ENCODE assay signal across 20 cellular contexts in the genomic region with DNA sequence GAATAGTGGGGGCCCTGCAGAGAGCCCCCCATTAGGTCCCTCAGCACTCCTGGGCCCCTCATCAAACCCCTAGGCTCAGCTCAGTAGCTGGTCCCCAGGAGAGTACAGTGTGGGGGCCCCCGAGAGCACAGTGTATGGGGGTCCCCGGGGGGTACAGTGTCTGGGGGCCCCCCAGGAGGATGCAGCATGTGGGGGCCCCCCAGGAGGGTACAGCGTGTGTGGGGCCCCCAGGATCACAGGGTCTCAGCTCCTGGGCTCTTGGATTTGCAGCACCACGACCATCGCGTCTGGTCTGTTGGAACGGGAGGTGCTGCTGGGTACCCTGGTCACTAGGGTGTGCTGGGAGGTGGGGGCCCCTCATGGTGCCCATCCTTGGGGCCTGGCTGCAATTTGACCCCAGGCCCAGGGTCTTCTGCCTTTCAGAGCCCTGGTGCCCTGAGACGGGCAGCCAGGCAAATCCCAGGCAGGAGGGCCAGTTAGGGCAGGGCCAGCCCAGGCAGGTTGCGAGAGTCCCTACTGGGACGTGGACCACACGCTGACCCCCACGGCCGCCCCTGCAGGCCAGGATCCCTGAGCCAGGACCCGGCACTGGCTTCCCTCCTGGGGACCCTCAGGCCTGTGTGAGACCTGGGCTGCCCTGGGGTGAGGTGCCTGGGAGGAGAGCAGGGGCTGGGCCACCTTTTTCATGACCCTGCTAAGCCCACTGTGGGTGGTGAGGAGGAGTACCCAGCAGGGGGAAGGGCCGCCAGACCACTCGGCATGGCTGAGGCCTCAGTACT. TPM values are rescaled to one million over a fixed set of nuclear protein-coding genes. Genes with fewer than 3 reads are reported as not detected.
A peak's percentile ranks its signal among the peaks of the same experiment; 100 is the strongest.
DNase-seq lines count a peak whose midpoint lies in the region; ATAC-seq, FAIRE-seq and TF ChIP-seq lines count a peak whose summit lies in the region.
"Had no signal": no experiment of that assay in that cellular context is flagged by ENCODE, and none has a peak within 500 bp of the region (broad histone marks: within the 10 kb centered on the region; RNA-seq: fewer than 3 reads in every experiment).

No MANE protein-coding gene starts in this region.

- H4K20me1 ChIP-seq in H1 (replicated peaks in 1 of 2; ENCODE audit: control insufficient read depth in 1 of 2, insufficient read depth in 2 of 2, low read length in 2 of 2) = peaks cover 13 to 22% of the 10 kb centered on the region in 2 experiments

- no peak overlapping the region for H3K18ac ChIP-seq in H1 (ENCODE audit: extremely low read depth, low read length)
- no peak overlapping the region for H3K18ac ChIP-seq in trophoblast cell (ENCODE audit: low read length)

- H3K79me2 ChIP-seq in H1 (ENCODE audit: control insufficient read depth in 1 of 2, insufficient read depth in 2 of 2, low read length in 2 of 2) (no peaks in the 10 kb centered on the region), trophoblast cell (ENCODE audit: control insufficient read depth, insufficient read depth, low read length, poor library complexity) (no peaks in the 10 kb centered on the region)

- no peak overlapping the region for H3K4me2 ChIP-seq in H1 (ENCODE audit: insufficient read depth in 1 of 2, low read depth in 2 of 2, low read length in 2 of 2)
- no peak overlapping the region for H3K4me2 ChIP-seq in trophoblast cell (ENCODE audit: low read length)
- H3K4me2 ChIP-seq: GM23338, KMS-11 had no signal

- no peak overlapping the region for H4K12ac ChIP-seq in trophoblast cell (ENCODE audit: low read depth, low read length)

- no peaks in the 10 kb centered on the region for H3K27me3 Mint-ChIP-seq in stimulated activated naive CD8-positive, alpha-beta T cell treated with anti-CD3 and anti-CD28 coated beads, Interleukin-15, amount 100 ng/mL, for 72 hours
- H3K27me3 Mint-ChIP-seq: CD4-positive, alpha-beta memory T cell had no signal

- H3K4me3 Mint-ChIP-seq in stimulated activated naive CD8-positive, alpha-beta T cell treated with anti-CD3 and anti-CD28 coated beads, Interleukin-15, amount 100 ng/mL, for 72 hours = no peak overlapping the region
- H3K4me3 Mint-ChIP-seq: CD4-positive, alpha-beta memory T cell; GM23338 had no signal

- H2BK5ac ChIP-seq in H1 (ENCODE audit: low read depth, low read length) = no peak overlapping the region
- H2BK5ac ChIP-seq in trophoblast cell (ENCODE audit: low read depth, low read length, poor library complexity) = no peak overlapping the region

- H3K4me1 ChIP-seq in H1 (replicated peaks in 1 of 4; ENCODE audit: control insufficient read depth in 3 of 4, insufficient read depth in 4 of 4, low read length in 3 of 4) (no peaks in the 10 kb centered on the region; a peak in 1 of 7 replicates), trophoblast cell (ENCODE audit: control insufficient read depth in 1 of 2, insufficient read depth in 2 of 2, low read length in 2 of 2) (no peaks in the 10 kb centered on the region)

- 90% methylated on average over 12 of the region's 16 CpGs; no CpG with 5 or more reads in 1 of the 2 experiments for WGBS in H1 (ENCODE audit: extremely low coverage in 1 of 2, insufficient coverage in 1 of 2, insufficient read length in 1 of 2, insufficient replicate concordance in 2 of 2, low coverage in 1 of 2, low lambda C conversion rate in 2 of 2, missing lambda C conversion rate in 1 of 2), 2 experiments
- WGBS in trophoblast cell (ENCODE audit: extremely low coverage, insufficient coverage, insufficient read length) = no CpG with 5 or more reads among the region's 16 CpGs

- no peak overlapping the region for H2AFZ ChIP-seq in H1 (ENCODE audit: low read length)
- H2AFZ ChIP-seq in trophoblast cell (ENCODE audit: insufficient read depth, low read length, poor library complexity) = no peak overlapping the region
- H2AFZ ChIP-seq: GM23338 had no signal

- H3K14ac ChIP-seq in H1 (ENCODE audit: insufficient read length) = no peak overlapping the region
- H3K14ac ChIP-seq in trophoblast cell (ENCODE audit: low read length) = no peak overlapping the region

- H4K5ac ChIP-seq in H1 (ENCODE audit: insufficient read length, low read depth, low read length) = no peak overlapping the region

- H2BK20ac ChIP-seq in H1 (ENCODE audit: low read length) = no peak overlapping the region

- no peaks in the 10 kb centered on the region for H3K9me3 ChIP-seq in H1 (ENCODE audit: insufficient read depth in 2 of 2, low read depth in 1 of 2, low read length in 1 of 2)
- no peaks in the 10 kb centered on the region for H3K9me3 ChIP-seq in trophoblast cell (ENCODE audit: insufficient read depth, low read depth, low read length)

- H2BK120ac ChIP-seq in H1 (replicated peaks; ENCODE audit: low read depth, low read length) = no peak overlapping the region
- no peak overlapping the region for H2BK120ac ChIP-seq in trophoblast cell (ENCODE audit: insufficient read depth, low read length, poor library complexity)

- no peak overlapping the region for H3K4me3 ChIP-seq in H1 (ENCODE audit: extremely low read depth in 1 of 4, insufficient read depth in 2 of 4, low read depth in 3 of 4, low read length in 4 of 4)
- no peak overlapping the region for H3K4me3 ChIP-seq in trophoblast cell (ENCODE audit: low read depth, low read length)
- H3K4me3 ChIP-seq: GM23338 had no signal

- H4K91ac ChIP-seq in H1 (replicated peaks; ENCODE audit: insufficient read length, low read length) = no peak overlapping the region
- no peak overlapping the region for H4K91ac ChIP-seq in trophoblast cell (ENCODE audit: low read depth, low read length)

- H3K23ac ChIP-seq in H1 (ENCODE audit: insufficient read length) = no peak overlapping the region
- no peak overlapping the region for H3K23ac ChIP-seq in trophoblast cell (ENCODE audit: low read length)

- no peak overlapping the region for H3K9ac ChIP-seq in H1 (replicated peaks in 1 of 4; ENCODE audit: extremely low read depth in 1 of 4, low read depth in 3 of 4, low read length in 3 of 4)
- H3K9ac ChIP-seq in trophoblast cell (ENCODE audit: low read length) = no peak overlapping the region
- H3K9ac ChIP-seq: KMS-11 had no signal

- TF ChIP-seq POLR2A in H1 (IDR thresholded peaks at IDR 0.05; ENCODE audit: control extremely low read depth in 1 of 2, low read depth in 2 of 2, low read length in 2 of 2) = no peak

- TF ChIP-seq EP300 in H1 (IDR thresholded peaks at IDR 0.05; ENCODE audit: borderline replicate concordance in 1 of 2, low read depth in 2 of 2, low read length in 2 of 2) = no peak

- TF ChIP-seq CTCF in RWPE1 (conservative IDR thresholded peaks at IDR 0.05; ENCODE audit: low read depth) (no peak), H1 (IDR thresholded peaks at IDR 0.05; ENCODE audit: control extremely low read depth in 1 of 3, insufficient read depth in 1 of 3, low read depth in 1 of 3, low read length in 3 of 3) (no peak)

- H3K79me1 ChIP-seq in H1 (ENCODE audit: low read depth, low read length) = no peaks in the 10 kb centered on the region; the same call in 1 of the 2 replicates
- no peaks in the 10 kb centered on the region for H3K79me1 ChIP-seq in trophoblast cell (ENCODE audit: low read length)

- peak overlapping the region; percentile 98 for H3K27ac ChIP-seq in RWPE1
- H3K27ac ChIP-seq in H1 (ENCODE audit: low read depth, low read length) = no peak overlapping the region
- no peak overlapping the region for H3K27ac ChIP-seq in trophoblast cell (ENCODE audit: low read depth, low read length)
- H3K27ac ChIP-seq: KMS-11 had no signal

- H4K8ac ChIP-seq in H1 (ENCODE audit: extremely low read depth, insufficient read depth, low read length) (peak overlapping the region; percentile 35), trophoblast cell (ENCODE audit: low read depth, low read length) (no peak overlapping the region)

- H3K9me3 Mint-ChIP-seq in stimulated activated naive CD8-positive, alpha-beta T cell treated with anti-CD3 and anti-CD28 coated beads, Interleukin-15, amount 100 ng/mL, for 72 hours = no peaks in the 10 kb centered on the region
- H3K9me3 Mint-ChIP-seq: CD4-positive, alpha-beta memory T cell; GM23338 had no signal

- FAIRE-seq in H1 (lab: Jason Lieb, UNC) = no peak
- FAIRE-seq: G401.6, GM12892, GM18507 had no signal

- H3K27me3 ChIP-seq in H1 (replicated peaks in 1 of 4; ENCODE audit: control insufficient read depth in 3 of 4, extremely low read depth in 1 of 4, insufficient read depth in 3 of 4, low read length in 3 of 4) = no peaks in the 10 kb centered on the region
- no peaks in the 10 kb centered on the region for H3K27me3 ChIP-seq in trophoblast cell (ENCODE audit: insufficient read depth, low read length)

- POLR2A ChIA-PET in RWPE1 (lab: Yijun Ruan, JAX; ENCODE audit: low non-redundant PET) = no interaction called here
- POLR2A ChIA-PET in H1 (lab: Charles Lee; ENCODE audit: partially characterized antibody) = interaction anchor here (0.6 to 2.1 kb wide), 6 partner anchors 10 to 198 kb away, joined by 3 to 9 read pairs (median 3); a partner anchor contains a TSS

- no peak overlapping the region for H3K56ac ChIP-seq in H1 (replicated peaks; ENCODE audit: insufficient read length, low read depth, low read length)

- H3K23me2 ChIP-seq in H1 (ENCODE audit: low read depth, low read length) = no peaks in the 10 kb centered on the region

- no peaks in the 10 kb centered on the region for H3K4me1 Mint-ChIP-seq in stimulated activated naive CD8-positive, alpha-beta T cell treated with anti-CD3 and anti-CD28 coated beads, Interleukin-15, amount 100 ng/mL, for 72 hours
- H3K4me1 Mint-ChIP-seq: CD14-positive monocyte; CD4-positive, alpha-beta memory T cell; GM23338 had no signal

- no peak overlapping the region for H2BK15ac ChIP-seq in H1 (ENCODE audit: low read length)

- H3K36me3 ChIP-seq in H1 (ENCODE audit: control insufficient read depth in 2 of 4, insufficient read depth in 4 of 4, low read length in 3 of 4) (peaks cover 0 to 67% (median 2%) of the 10 kb centered on the region in 4 experiments; a peak in 4 of 8 replicates), trophoblast cell (ENCODE audit: control insufficient read depth in 1 of 2, insufficient read depth in 2 of 2, low read length in 2 of 2) (peaks cover 73 to 82% of the 10 kb centered on the region in 2 experiments)

- CTCF ChIA-PET in RWPE1 (lab: Yijun Ruan, JAX) = interaction anchor here (0.8 to 2.4 kb wide), 4 partner anchors 15 to 111 kb away, joined by 5 to 10 read pairs (median 6); no protein-coding TSS in a partner anchor
- CTCF ChIA-PET in H1 (lab: Charles Lee; ENCODE audit: partially characterized antibody) = interaction anchor here (0.7 to 9.0 kb wide), 16 partner anchors 8 to 153 kb away, joined by 3 to 56 read pairs (median 8); a partner anchor contains a TSS

- no peak overlapping the region for H2AK5ac ChIP-seq in H1 (ENCODE audit: low read depth, low read length)
- no peak overlapping the region for H2AK5ac ChIP-seq in trophoblast cell (ENCODE audit: low read length)

- H3K4ac ChIP-seq in H1 (replicated peaks; ENCODE audit: insufficient read length, low read depth, low read length) = no peak overlapping the region
- no peak overlapping the region for H3K4ac ChIP-seq in trophoblast cell (ENCODE audit: low read depth, low read length)

- DNase-seq in stimulated activated naive CD8-positive, alpha-beta T cell treated with anti-CD3 and anti-CD28 coated beads, Interleukin-15, amount 100 ng/mL, for 72 hours = no peak
- no peak for DNase-seq in stimulated activated naive CD8-positive, alpha-beta T cell treated with anti-CD3 and anti-CD28 coated beads, Interleukin-15, Interleukin-2, amounts not matched to agents 100 U/mL and 50 U/mL, for 24 hours
- no peak for DNase-seq in RWPE1 (ENCODE audit: low spot score)
- DNase-seq in H1 (ENCODE audit: low read depth in 1 of 2, low spot score in 2 of 2) = no peak
- no peak for DNase-seq in A172 (ENCODE audit: low spot score)
- DNase-seq in trophoblast cell = no peak
- DNase-seq in cortex of kidney (lab: John Stamatoyannopoulos, UW) = no peak
- DNase-seq: 8988T; ACHN; AML-193; CD4-positive, alpha-beta memory T cell; DND-41; EL; H7 had no signal

- no peak for TF ChIP-seq RAD21 in H1 (IDR thresholded peaks at IDR 0.05 in 1 of 2, conservative IDR thresholded peaks at IDR 0.05 in 1 of 2; ENCODE audit: low read depth in 2 of 2, low read length in 2 of 2)

- H2BK12ac ChIP-seq in H1 (ENCODE audit: low read depth, low read length) = no peak overlapping the region
- H2BK12ac ChIP-seq in trophoblast cell (ENCODE audit: low read length) = no peak overlapping the region

- no peak overlapping the region for H3K27ac Mint-ChIP-seq in stimulated activated naive CD8-positive, alpha-beta T cell treated with anti-CD3 and anti-CD28 coated beads, Interleukin-15, amount 100 ng/mL, for 72 hours
- H3K27ac Mint-ChIP-seq: CD4-positive, alpha-beta memory T cell; GM23338 had no signal

- ATAC-seq in stimulated activated naive CD8-positive, alpha-beta T cell treated with anti-CD3 and anti-CD28 coated beads, Interleukin-15, amount 100 ng/mL, for 72 hours = peak; percentile 11
- ATAC-seq in stimulated activated naive CD8-positive, alpha-beta T cell treated with anti-CD3 and anti-CD28 coated beads, Interleukin-15, Interleukin-2, amounts not matched to agents 100 U/mL and 50 U/mL, for 24 hours = no peak
- ATAC-seq: GM23338 had no signal

RNA-seq across cellular contexts. Expression of a gene that starts 13.6 kb away (rescaled TPM):
- total RNA-seq in H1 (2021; fragmentation: NEBNext Ultra II Directional; extraction: Animal tissue kit (Norgen Biotek cat#: 25700)) = 14.7 and 18.0 TPM in 2 replicates
- 4.9 and 11.6 TPM in 2 replicates for polyA plus RNA-seq in H1 (2011; rRNA removed)
- 7.4 TPM for polyA plus RNA-seq in H1 (2011; cell fraction: cytosol; rRNA removed)
- polyA plus RNA-seq in H1 (2011; cell fraction: nucleus; rRNA removed) = 39.9 TPM
- 4.2 to 12.2 TPM (median 10.1 TPM) in 4 replicates for polyA plus RNA-seq in H1 (2012, experiment 1 of 2)
- 3.2 TPM for polyA plus RNA-seq in H1 (2012, experiment 2 of 2)
- 11.0 TPM for polyA plus RNA-seq in H1 (2013, experiment 1 of 2)
- 9.9 TPM for polyA plus RNA-seq in H1 (2013, experiment 2 of 2)
- 2.0 and 2.2 TPM in 2 replicates for polyA minus RNA-seq in H1 (2011; rRNA and poly(A)+ RNA removed)
- 8.2 TPM for polyA minus RNA-seq in H1 (2011; cell fraction: cytosol; rRNA and poly(A)+ RNA removed)
- polyA minus RNA-seq in H1 (2011; cell fraction: nucleus; rRNA and poly(A)+ RNA removed) = 11.6 TPM
- total RNA-seq in A172 (2014; rRNA removed; shearing (Covaris generic)) = 0.93 and 0.95 TPM in 2 replicates
- 3.7 and 4.2 TPM in 2 replicates for polyA plus RNA-seq in trophoblast cell (2013)
- total RNA-seq: CD4-positive, alpha-beta memory T cell had no signal
- polyA plus RNA-seq: CD14-positive monocyte; CD4-positive, alpha-beta memory T cell had no signal

RNA-seq across cellular contexts. Expression of a gene that starts 17.3 kb away (rescaled TPM):
- 174 and 182 TPM in 2 replicates for total RNA-seq in H1 (2021; fragmentation: NEBNext Ultra II Directional; extraction: Animal tissue kit (Norgen Biotek cat#: 25700))
- polyA plus RNA-seq in H1 (2011; rRNA removed) = 249 and 338 TPM in 2 replicates
- polyA plus RNA-seq in H1 (2011; cell fraction: cytosol; rRNA removed) = 142 TPM
- 120 TPM for polyA plus RNA-seq in H1 (2011; cell fraction: nucleus; rRNA removed)
- 87.3 to 189 TPM (median 180 TPM) in 4 replicates for polyA plus RNA-seq in H1 (2012, experiment 1 of 2)
- polyA plus RNA-seq in H1 (2012, experiment 2 of 2) = 328 TPM
- polyA plus RNA-seq in H1 (2013, experiment 1 of 2) = 148 TPM
- polyA plus RNA-seq in H1 (2013, experiment 2 of 2) = 145 TPM
- polyA minus RNA-seq in H1 (2011; rRNA and poly(A)+ RNA removed) = 13.4 and 18.6 TPM in 2 replicates
- polyA minus RNA-seq in H1 (2011; cell fraction: cytosol; rRNA and poly(A)+ RNA removed) = 118 TPM
- polyA minus RNA-seq in H1 (2011; cell fraction: nucleus; rRNA and poly(A)+ RNA removed) = 40.2 TPM
- total RNA-seq in A172 (2014; rRNA removed; shearing (Covaris generic)) = 42.2 and 78.9 TPM in 2 replicates
- polyA plus RNA-seq in trophoblast cell (2013) = 106 and 107 TPM in 2 replicates

RNA-seq across cellular contexts. Expression of a gene that starts 18.7 kb away (rescaled TPM):
- total RNA-seq in H1 (2021; fragmentation: NEBNext Ultra II Directional; extraction: Animal tissue kit (Norgen Biotek cat#: 25700)) = 70.7 and 75.2 TPM in 2 replicates
- 45.3 and 71.0 TPM in 2 replicates for polyA plus RNA-seq in H1 (2011; rRNA removed)
- polyA plus RNA-seq in H1 (2011; cell fraction: cytosol; rRNA removed) = 71.1 TPM
- 143 TPM for polyA plus RNA-seq in H1 (2011; cell fraction: nucleus; rRNA removed)
- polyA plus RNA-seq in H1 (2012, experiment 1 of 2) = 58.3 to 76.3 TPM (median 64.8 TPM) in 4 replicates
- 55.4 TPM for polyA plus RNA-seq in H1 (2012, experiment 2 of 2)
- polyA plus RNA-seq in H1 (2013, experiment 1 of 2) = 44.0 TPM
- 41.8 TPM for polyA plus RNA-seq in H1 (2013, experiment 2 of 2)
- polyA minus RNA-seq in H1 (2011; rRNA and poly(A)+ RNA removed) = 22.4 and 26.9 TPM in 2 replicates
- 44.5 TPM for polyA minus RNA-seq in H1 (2011; cell fraction: cytosol; rRNA and poly(A)+ RNA removed)
- 46.0 TPM for polyA minus RNA-seq in H1 (2011; cell fraction: nucleus; rRNA and poly(A)+ RNA removed)
- 87.8 and 98.9 TPM in 2 replicates for total RNA-seq in A172 (2014; rRNA removed; shearing (Covaris generic))
- polyA plus RNA-seq in trophoblast cell (2013) = 32.9 and 33.1 TPM in 2 replicates

RNA-seq across cellular contexts. Expression of a gene that starts 24.1 kb away (rescaled TPM):
- total RNA-seq in H1 (2021; fragmentation: NEBNext Ultra II Directional; extraction: Animal tissue kit (Norgen Biotek cat#: 25700)) = 159 and 166 TPM in 2 replicates
- 39.8 and 86.0 TPM in 2 replicates for polyA plus RNA-seq in H1 (2011; rRNA removed)
- polyA plus RNA-seq in H1 (2011; cell fraction: cytosol; rRNA removed) = 38.5 TPM
- 85.2 TPM for polyA plus RNA-seq in H1 (2011; cell fraction: nucleus; rRNA removed)
- 58.2 to 110 TPM (median 92.2 TPM) in 4 replicates for polyA plus RNA-seq in H1 (2012, experiment 1 of 2)
- polyA plus RNA-seq in H1 (2012, experiment 2 of 2) = 90.5 TPM
- 95.6 TPM for polyA plus RNA-seq in H1 (2013, experiment 1 of 2)
- polyA plus RNA-seq in H1 (2013, experiment 2 of 2) = 90.3 TPM
- polyA minus RNA-seq in H1 (2011; rRNA and poly(A)+ RNA removed) = 10.3 and 14.3 TPM in 2 replicates
- polyA minus RNA-seq in H1 (2011; cell fraction: cytosol; rRNA and poly(A)+ RNA removed) = 86.0 TPM
- 55.2 TPM for polyA minus RNA-seq in H1 (2011; cell fraction: nucleus; rRNA and poly(A)+ RNA removed)
- 7.0 and 19.2 TPM in 2 replicates for total RNA-seq in A172 (2014; rRNA removed; shearing (Covaris generic))
- polyA plus RNA-seq in trophoblast cell (2013) = 159 and 165 TPM in 2 replicates

RNA-seq across cellular contexts. Expression of a gene that starts 44.9 kb away (rescaled TPM):
- total RNA-seq in H1 (2021; fragmentation: NEBNext Ultra II Directional; extraction: Animal tissue kit (Norgen Biotek cat#: 25700)) = 175 TPM in 2 replicates
- polyA plus RNA-seq in H1 (2011; rRNA removed) = 199 and 331 TPM in 2 replicates
- polyA plus RNA-seq in H1 (2011; cell fraction: cytosol; rRNA removed) = 472 TPM
- 581 TPM for polyA plus RNA-seq in H1 (2011; cell fraction: nucleus; rRNA removed)
- polyA plus RNA-seq in H1 (2012, experiment 1 of 2) = 213 to 357 TPM (median 316 TPM) in 4 replicates
- polyA plus RNA-seq in H1 (2012, experiment 2 of 2) = 95.1 TPM
- 151 TPM for polyA plus RNA-seq in H1 (2013, experiment 1 of 2)
- 135 TPM for polyA plus RNA-seq in H1 (2013, experiment 2 of 2)
- 44.5 and 56.0 TPM in 2 replicates for polyA minus RNA-seq in H1 (2011; rRNA and poly(A)+ RNA removed)
- polyA minus RNA-seq in H1 (2011; cell fraction: cytosol; rRNA and poly(A)+ RNA removed) = 77.4 TPM
- 99.9 TPM for polyA minus RNA-seq in H1 (2011; cell fraction: nucleus; rRNA and poly(A)+ RNA removed)
- 124 and 266 TPM in 2 replicates for total RNA-seq in A172 (2014; rRNA removed; shearing (Covaris generic))
- polyA plus RNA-seq in trophoblast cell (2013) = 116 and 120 TPM in 2 replicates
